12 cellular contexts compared by ENCODE assay signal in the genomic region with DNA sequence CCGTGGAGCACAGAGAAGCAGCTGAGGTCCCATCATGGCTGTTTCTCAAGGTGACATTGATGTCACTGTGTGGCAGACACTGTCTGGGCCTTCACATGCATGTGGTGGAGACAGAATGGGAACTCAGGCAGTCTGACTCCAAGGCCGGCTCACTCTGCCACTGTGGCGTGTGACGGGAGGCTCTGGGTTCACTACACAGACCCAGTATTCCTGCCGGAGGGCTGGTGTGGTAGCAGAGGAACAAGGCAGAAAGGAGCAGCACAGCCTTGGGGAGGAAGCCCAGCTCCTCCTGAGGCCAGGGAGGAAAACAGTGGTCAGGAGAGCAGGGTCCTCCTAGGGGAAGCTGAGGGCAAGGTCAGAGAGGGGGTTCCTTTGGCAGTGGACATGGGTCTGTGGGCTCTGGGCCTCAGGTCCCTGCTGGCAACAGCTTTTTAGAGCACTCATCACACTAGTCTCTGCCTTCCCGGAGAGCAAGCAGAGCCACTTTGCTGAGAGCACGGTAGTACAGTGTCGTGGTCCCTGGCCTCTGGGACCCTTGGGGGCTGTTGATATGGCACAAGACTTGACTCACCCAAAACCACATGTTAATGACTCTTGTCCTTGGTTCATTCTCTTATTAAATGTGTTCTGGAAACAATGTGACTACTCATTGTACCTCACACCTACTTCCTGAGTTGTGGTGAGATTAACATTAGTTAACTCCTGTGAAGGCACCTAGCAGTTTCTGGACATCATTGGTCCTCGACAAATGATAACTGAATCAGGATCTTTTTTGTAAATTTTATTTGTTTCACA. TPM values are rescaled to one million over a fixed set of nuclear protein-coding genes. Genes with fewer than 3 reads are reported as not detected.
DNase-seq lines count a peak whose midpoint lies in the region; ATAC-seq lines count a peak whose summit lies in the region.
"Had no signal": no experiment of that assay in that cellular context is flagged by ENCODE, and none has a peak within 500 bp of the region (broad histone marks: within the 10 kb centered on the region; RNA-seq: fewer than 3 reads in every experiment).

No MANE protein-coding gene starts in this region.

- H3K36me3 Mint-ChIP-seq in activated CD8-positive, alpha-beta T cell treated with anti-CD3 and anti-CD28 coated beads, Interleukin-2, amount 10 ng/mL, durations not matched to agents 7 days and 5 days (ENCODE audit: low read depth): peaks cover 40% of the 10 kb centered on the region

- H3K27ac Mint-ChIP-seq in activated CD8-positive, alpha-beta T cell treated with anti-CD3 and anti-CD28 coated beads, Interleukin-2, amount 10 ng/mL, durations not matched to agents 7 days and 5 days: no peak overlapping the region
- H3K27ac Mint-ChIP-seq: activated naive CD4-positive, alpha-beta T cell treated with anti-CD3 and anti-CD28 coated beads, Interleukin-2, amount 50 U/mL, for 24 hours had no signal

- CTCF ChIA-PET in activated CD8-positive, alpha-beta T cell treated with anti-CD3 and anti-CD28 coated beads, Interleukin-2, amount 10 ng/mL, durations not matched to agents 7 days and 5 days (lab: Charles Lee): interaction anchor here (0.7 to 4.3 kb wide), 16 partner anchors 10 to 451 kb away, joined by 3 to 113 read pairs (median 8); partner anchors contain the start of genes DCAF4, RBM25 and ZFYVE1

- H3K4me3 Mint-ChIP-seq in activated CD8-positive, alpha-beta T cell treated with anti-CD3 and anti-CD28 coated beads, Interleukin-2, amount 10 ng/mL, durations not matched to agents 7 days and 5 days: no peak overlapping the region
- H3K4me3 Mint-ChIP-seq: activated naive CD4-positive, alpha-beta T cell treated with anti-CD3 and anti-CD28 coated beads, Interleukin-2, amount 50 U/mL, for 24 hours had no signal

- H3K9me3 Mint-ChIP-seq in activated CD8-positive, alpha-beta T cell treated with anti-CD3 and anti-CD28 coated beads, Interleukin-2, amount 10 ng/mL, durations not matched to agents 7 days and 5 days (ENCODE audit: insufficient read depth): no peaks in the 10 kb centered on the region
- H3K9me3 Mint-ChIP-seq: activated naive CD4-positive, alpha-beta T cell treated with anti-CD3 and anti-CD28 coated beads, Interleukin-2, amount 50 U/mL, for 24 hours had no signal

- ATAC-seq in activated CD8-positive, alpha-beta T cell treated with anti-CD3 and anti-CD28 coated beads, Interleukin-2, amount 10 ng/mL, durations not matched to agents 7 days and 5 days: peak; percentile 43
- ATAC-seq in esophagus mucosa: peak; percentile 9
- ATAC-seq: Right ventricle myocardium inferior had no signal

- POLR2A ChIA-PET in activated CD8-positive, alpha-beta T cell treated with anti-CD3 and anti-CD28 coated beads, Interleukin-2, amount 10 ng/mL, durations not matched to agents 7 days and 5 days (lab: Charles Lee): no interaction called here

- peaks cover 21% of the 10 kb centered on the region for H3K4me1 Mint-ChIP-seq in activated CD8-positive, alpha-beta T cell treated with anti-CD3 and anti-CD28 coated beads, Interleukin-2, amount 10 ng/mL, durations not matched to agents 7 days and 5 days (ENCODE audit: low read depth)

- peak; percentile 32 for DNase-seq in A172 (ENCODE audit: low spot score)
- DNase-seq in ELR (ENCODE audit: low read depth): peak; percentile 45
- no peak for DNase-seq in activated CD8-positive, alpha-beta T cell treated with anti-CD3 and anti-CD28 coated beads, Interleukin-2, amount 10 ng/mL, durations not matched to agents 7 days and 5 days
- no peak for DNase-seq in GM19240 (ENCODE audit: insufficient read length, low spot score)
- no peak for DNase-seq in NCI-H524 (lab: John Stamatoyannopoulos, UW)
- no peak for DNase-seq in stimulated activated CD4-positive, alpha-beta T cell treated with anti-CD3 and anti-CD28 coated beads, Interleukin-15, amount 100 ng/mL, for 24 hours
- no peak for DNase-seq in NCI-H345 treated with DMSO at 0.1 percent for 48 hours (lab: John Stamatoyannopoulos, UW; ENCODE audit: unreplicated experiment)
- DNase-seq: sigmoid colon had no signal

- H3K27me3 Mint-ChIP-seq in activated CD8-positive, alpha-beta T cell treated with anti-CD3 and anti-CD28 coated beads, Interleukin-2, amount 10 ng/mL, durations not matched to agents 7 days and 5 days (ENCODE audit: low read depth): no peaks in the 10 kb centered on the region
- H3K27me3 Mint-ChIP-seq: activated naive CD4-positive, alpha-beta T cell treated with anti-CD3 and anti-CD28 coated beads, Interleukin-2, amount 50 U/mL, for 24 hours had no signal

RNA-seq across cellular contexts. Expression of gene DCAF4, which starts 21.3 kb away (rescaled TPM):
- total RNA-seq in A172 (2014; rRNA removed; shearing (Covaris generic)): 32.5 and 47.9 TPM in 2 replicates
- total RNA-seq in activated CD8-positive, alpha-beta T cell treated with anti-CD3 and anti-CD28 coated beads, Interleukin-2, amount 10 ng/mL, durations not matched to agents 7 days and 5 days: 10 to 100 TPM; 17.5 to 18.1 TPM
- 9.6 TPM for total RNA-seq in esophagus mucosa

RNA-seq across cellular contexts. Expression of gene DPF3, which starts 53.7 kb away (rescaled TPM):
- total RNA-seq in A172 (2014; rRNA removed; shearing (Covaris generic)): 1.3 and 3.2 TPM in 2 replicates
- 10 to 100 TPM; 10.3 to 10.7 TPM for total RNA-seq in activated CD8-positive, alpha-beta T cell treated with anti-CD3 and anti-CD28 coated beads, Interleukin-2, amount 10 ng/mL, durations not matched to agents 7 days and 5 days
- 1.1 TPM for total RNA-seq in esophagus mucosa
- total RNA-seq: NCI-H460 had no signal

Comparison
In these comparisons a context has a peak if more than half of its experiments do, and no peak if none do; other contexts are left out.
1. DNase-seq: peak in A172 (single experiment) and ELR (single experiment); none in activated CD8-positive, alpha-beta T cell treated with anti-CD3 and anti-CD28 coated beads, Interleukin-2, amount 10 ng/mL, durations not matched to agents 7 days and 5 days (single experiment), GM19240 (single experiment), NCI-H524 (0 of 2), stimulated activated CD4-positive, alpha-beta T cell treated with anti-CD3 and anti-CD28 coated beads, Interleukin-15, amount 100 ng/mL, for 24 hours (single experiment) and NCI-H345 treated with DMSO at 0.1 percent for 48 hours (single experiment).